In genomic region chr1:11735531-11735853, GRCh38 we compare ENCODE assay signal across 10 cellular contexts. TPM values are rescaled to one million over a fixed set of nuclear protein-coding genes. Genes with fewer than 3 reads are reported as not detected.
DNase-seq lines count a peak whose midpoint lies in the region; ATAC-seq and TF ChIP-seq lines count a peak whose summit lies in the region.
"Had no signal": no experiment of that assay in that cellular context is flagged by ENCODE, and none has a peak within 500 bp of the region (broad histone marks: within the 10 kb centered on the region; RNA-seq: fewer than 3 reads in every experiment).

No MANE protein-coding gene starts in this region.

- TF ChIP-seq CTCF in right atrium auricular region (IDR thresholded peaks at IDR 0.05) (no peak), adrenal gland (IDR thresholded peaks at IDR 0.05) (no peak), lung (IDR thresholded peaks at IDR 0.05; ENCODE audit: control extremely low read depth, extremely low read depth) (no peak), upper lobe of right lung (IDR thresholded peaks at IDR 0.05) (no peak)

- WGBS in adrenal gland, 4 donors: 31 to 42% (median 39%) methylated on average over 2 to 4 of the region's 4 CpGs
- WGBS in lung, 2 donors: 26 to 33% methylated on average over 4 of the region's 4 CpGs

- H3K9me3 ChIP-seq in right atrium auricular region (no peaks in the 10 kb centered on the region), adrenal gland (replicated peaks in 1 of 3) (no peaks in the 10 kb centered on the region), lung (ENCODE audit: control insufficient read depth in 2 of 2, insufficient read depth in 1 of 2, low read length in 1 of 2) (no peaks in the 10 kb centered on the region), upper lobe of right lung (no peaks in the 10 kb centered on the region)
- H3K9me3 ChIP-seq: mucosa of descending colon had no signal

- peaks cover 0 to 42% of the 10 kb centered on the region in 2 donors for H3K4me1 ChIP-seq in right atrium auricular region
- H3K4me1 ChIP-seq in adrenal gland (replicated peaks in 1 of 2): peaks cover 20 to 53% of the 10 kb centered on the region in 2 donors
- H3K4me1 ChIP-seq in lung (ENCODE audit: control insufficient read depth in 2 of 2, insufficient read depth in 2 of 2, low read length in 2 of 2): peaks cover 5 to 23% of the 10 kb centered on the region in 2 donors
- peaks cover 55% of the 10 kb centered on the region for H3K4me1 ChIP-seq in upper lobe of right lung

- H3K36me3 ChIP-seq in right atrium auricular region (no peaks in the 10 kb centered on the region), adrenal gland (replicated peaks in 1 of 2) (no peaks in the 10 kb centered on the region), lung (ENCODE audit: control insufficient read depth in 2 of 2, insufficient read depth in 2 of 2, low read length in 2 of 2) (no peaks in the 10 kb centered on the region), upper lobe of right lung (no peaks in the 10 kb centered on the region)

- no peak for TF ChIP-seq POLR2A in adrenal gland (IDR thresholded peaks at IDR 0.05)

- peak overlapping the region in 1 of 2 donors; percentile 90 for H3K4me3 ChIP-seq in right atrium auricular region
- peak overlapping the region in 2 of 4 donors; percentile 87 to 93 for H3K4me3 ChIP-seq in adrenal gland
- no peak overlapping the region for H3K4me3 ChIP-seq in lung
- H3K4me3 ChIP-seq in upper lobe of right lung: peak overlapping the region; percentile 84

- ATAC-seq in lung (ENCODE audit: insufficient read depth, low FRiP score) (no peak), upper lobe of right lung (no peak), HG03095 (IDR thresholded peaks at IDR 0.05; ENCODE audit: unreplicated experiment) (no peak), HG02885 (IDR thresholded peaks at IDR 0.05; ENCODE audit: poor library complexity, unreplicated experiment) (no peak)

- intact Hi-C loops in cardiac septum (cut with DNase I) (loop anchor here (5.0 kb wide), 1 partner anchor 67 kb away; no protein-coding TSS in a partner anchor), adrenal gland (cut with DNase I) (no loop called here), upper lobe of right lung (cut with DNase I) (no loop called here), posterior vena cava (cut with DNase I) (loop anchor here in 1 of 2 donors (10.0 kb wide), 1 partner anchor 49 kb away; no protein-coding TSS in a partner anchor)

- DNase-seq in right atrium auricular region (ENCODE audit: low spot score): no peak
- DNase-seq in cardiac septum (ENCODE audit: low spot score): no peak
- DNase-seq in adrenal gland: no peak
- DNase-seq in lung (ENCODE audit: low spot score): no peak
- no peak for DNase-seq in upper lobe of right lung
- no peak for DNase-seq in posterior vena cava (ENCODE audit: low spot score)

- H3K27ac ChIP-seq in right atrium auricular region (peak overlapping the region; percentile 85 to 86), adrenal gland (peak overlapping the region in 4 of 5 donors; percentile 45 to 85 (median 76)), lung (ENCODE audit: low read depth in 1 of 2, low read length in 1 of 2) (peak overlapping the region; percentile 57 to 83), upper lobe of right lung (peak overlapping the region; percentile 91)

- H3K27me3 ChIP-seq in right atrium auricular region: no peaks in the 10 kb centered on the region
- H3K27me3 ChIP-seq in adrenal gland: no peaks in the 10 kb centered on the region
- H3K27me3 ChIP-seq in lung (ENCODE audit: control insufficient read depth, insufficient read depth): no peaks in the 10 kb centered on the region
- no peaks in the 10 kb centered on the region for H3K27me3 ChIP-seq in upper lobe of right lung

RNA-seq across cellular contexts. Expression of gene AGTRAP, which starts 0.4 kb away (rescaled TPM):
- total RNA-seq in right atrium auricular region: 10 to 100 TPM; 20.8 to 47.2 TPM
- total RNA-seq in cardiac septum: 17.4 TPM
- 100 to 1,000 TPM in 1 of 8 donors, 10 to 100 TPM in 7; 33.7 to 104 (median 46.6) TPM for total RNA-seq in adrenal gland
- polyA plus RNA-seq in adrenal gland: 10 to 100 TPM; 23.4 to 57.0 (median 31.3) TPM
- total RNA-seq in lung: 10 to 100 TPM; 37.0 to 93.9 TPM
- 100 to 1,000 TPM in 1 of 2 donors, 10 to 100 TPM in 1; 72.7 to 266 TPM for polyA plus RNA-seq in lung
- total RNA-seq in upper lobe of right lung: 57.0 TPM
- 10 to 100 TPM; 35.1 to 39.1 TPM for total RNA-seq in posterior vena cava

RNA-seq across cellular contexts. Expression of gene C1orf167, which starts 26.5 kb away (rescaled TPM):
- total RNA-seq in right atrium auricular region (1 to 10 TPM in 1 of 2 donors, under 1 TPM in 1; 0.85 to 1.7 TPM), cardiac septum (2.3 TPM), adrenal gland (1 to 10 TPM in 5 of 8 donors, under 1 TPM in 2, not detected in 1; 0.32 to 4.7 (median 3.2) TPM), lung (1 to 10 TPM in 1 of 2 donors, under 1 TPM in 1; 0.91 to 7.2 TPM), upper lobe of right lung (4.7 TPM), posterior vena cava (1 to 10 TPM; 2.1 to 2.3 TPM)
- polyA plus RNA-seq in adrenal gland (10 to 100 TPM in 1 of 3 donors, 1 to 10 TPM in 1, not detected in 1; 8.8 to 13.2 TPM), lung (10 to 100 TPM; 11.0 to 11.3 TPM)
- total RNA-seq: RPMI7951 had no signal

RNA-seq across cellular contexts. Expression of gene DRAXIN, which starts 44.0 kb away (rescaled TPM):
- total RNA-seq in right atrium auricular region (not detected), cardiac septum (0.05 TPM), adrenal gland (under 1 TPM in 2 of 8 donors, not detected in 6; under 0.01 to 0.07 TPM), lung (under 1 TPM; 0.06 to 0.31 TPM), upper lobe of right lung (0.09 TPM), posterior vena cava (under 1 TPM; 0.05 to 0.09 TPM)
- polyA plus RNA-seq in adrenal gland (under 1 TPM in 2 of 3 donors, not detected in 1; under 0.01 to 0.08 TPM), lung (under 1 TPM; 0.04 to 0.22 TPM)

RNA-seq across cellular contexts. Expression of gene MAD2L2, which starts 54.5 kb away (rescaled TPM):
- total RNA-seq in right atrium auricular region (10 to 100 TPM; 18.7 to 31.1 TPM), cardiac septum (25.0 TPM), adrenal gland (10 to 100 TPM; 22.7 to 71.2 (median 31.5) TPM), lung (10 to 100 TPM; 23.4 to 28.1 TPM), upper lobe of right lung (23.5 TPM), posterior vena cava (10 to 100 TPM; 18.4 to 22.6 TPM)
- polyA plus RNA-seq in adrenal gland (10 to 100 TPM; 15.6 to 29.7 (median 19.5) TPM), lung (10 to 100 TPM; 32.8 to 61.9 TPM)
